In the genomic region with DNA sequence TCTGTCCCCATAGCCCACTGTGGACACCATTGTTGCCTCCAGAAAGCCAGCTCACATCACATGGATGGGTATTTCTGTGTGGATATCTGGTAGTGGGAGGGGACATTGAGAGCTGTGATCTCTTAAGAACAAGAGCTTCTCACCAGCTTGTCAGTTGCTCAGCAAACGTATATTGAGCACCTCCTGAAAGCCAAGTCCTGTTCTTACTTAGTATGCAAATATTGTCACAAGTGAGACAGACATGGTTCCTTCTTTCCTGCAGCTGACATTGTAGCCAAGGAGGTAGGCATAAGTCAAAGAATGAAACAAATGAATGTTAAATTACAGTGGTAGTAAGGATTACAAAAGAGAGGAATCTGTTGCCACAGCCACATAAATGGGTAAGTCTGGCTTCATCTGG, we compare ENCODE assay signal across 16 cellular contexts. TPM values are rescaled to one million over a fixed set of nuclear protein-coding genes. Genes with fewer than 3 reads are reported as not detected.
DNase-seq lines count a peak whose midpoint lies in the region; ATAC-seq, FAIRE-seq and TF ChIP-seq lines count a peak whose summit lies in the region.
"Had no signal": no experiment of that assay in that cellular context is flagged by ENCODE, and none has a peak within 500 bp of the region (broad histone marks: within the 10 kb centered on the region; RNA-seq: fewer than 3 reads in every experiment).

No MANE protein-coding gene starts in this region.

- no peak overlapping the region for H3K27ac ChIP-seq in OCI-LY7 (ENCODE audit: low read depth, low read length, poor library complexity, severe bottlenecking)
- no peak overlapping the region for H3K27ac ChIP-seq in suprapubic skin
- H3K27ac ChIP-seq: Peyer's patch had no signal

- no TSS peak for BruUV-seq in OCI-LY7 (replicated peaks; lab: Mats Ljungman, UMichigan)

- intact Hi-C loops in OCI-LY7 (cut with micrococcal nuclease; ENCODE audit: unreplicated experiment): no loop called here

- H3K4me3 ChIP-seq in OCI-LY7 (ENCODE audit: low read depth, low read length, poor library complexity, severe bottlenecking) (no peak overlapping the region), suprapubic skin (no peak overlapping the region)
- H3K4me3 ChIP-seq: Peyer's patch had no signal

- H3K9me2 ChIP-seq in OCI-LY7 (ENCODE audit: insufficient read depth, low read length): no peaks in the 10 kb centered on the region

- WGBS in suprapubic skin: 89% methylated on average over 1 of the region's 1 CpG

- DNase-seq in GM12892 (ENCODE audit: insufficient read length) (no peak), OCI-LY7 (ENCODE audit: low spot score) (peak; percentile 24), RPMI8226 (no peak), suprapubic skin (ENCODE audit: low spot score in 2 of 2) (no peak), OCI-M2 (lab: John Stamatoyannopoulos, UW; ENCODE audit: unreplicated experiment) (no peak)
- DNase-seq in stimulated activated CD4-positive, alpha-beta T cell treated with anti-CD3 and anti-CD28 coated beads, Interleukin-12 subunit alpha, Interleukin-12 subunit beta, amount 100 ng/mL, for 4 hours: no peak
- DNase-seq: activated CD4-positive, CD25-positive, alpha-beta regulatory T cell; HCEC 1CT; NCI-H1417; NCI-H510A treated with DMSO at 0.1 percent for 48 hours; Peyer's patch had no signal

- ATAC-seq in GM19452 (IDR thresholded peaks at IDR 0.05; ENCODE audit: unreplicated experiment): peak; percentile 24
- ATAC-seq in HG02852 (IDR thresholded peaks at IDR 0.05; ENCODE audit: unreplicated experiment): peak; percentile 46
- ATAC-seq: activated naive CD4-positive, alpha-beta T cell treated with anti-CD3 and anti-CD28 coated beads, Interleukin-2, amount 50 U/mL, for 72 hours had no signal

- peak overlapping the region; percentile 34; the same call in 1 of the 2 replicates for H3K4me2 ChIP-seq in OCI-LY7 (ENCODE audit: low read length)

- H3K9me3 ChIP-seq in OCI-LY7 (ENCODE audit: low read length): no peaks in the 10 kb centered on the region
- no peaks in the 10 kb centered on the region for H3K9me3 ChIP-seq in suprapubic skin
- H3K9me3 ChIP-seq: Peyer's patch had no signal

- TF ChIP-seq EP300 in suprapubic skin (IDR thresholded peaks at IDR 0.05): no peak

- no peak for TF ChIP-seq CTCF in OCI-LY7 (conservative IDR thresholded peaks at IDR 0.05; ENCODE audit: low read length)
- TF ChIP-seq CTCF in suprapubic skin (IDR thresholded peaks at IDR 0.05): no peak

- TF ChIP-seq POLR2A in GM12892 (IDR thresholded peaks at IDR 0.05; ENCODE audit: low read depth, low read length) (no peak), suprapubic skin (IDR thresholded peaks at IDR 0.05) (no peak)

- H3K27me3 ChIP-seq in suprapubic skin: no peaks in the 10 kb centered on the region
- H3K27me3 ChIP-seq: Peyer's patch had no signal

- peaks cover 19% of the 10 kb centered on the region; the same call in 1 of the 2 replicates for H4K20me1 ChIP-seq in OCI-LY7 (ENCODE audit: insufficient read depth, low read length)

- peaks cover 73% of the 10 kb centered on the region for H3K36me3 ChIP-seq in OCI-LY7 (ENCODE audit: insufficient read depth, low read length)
- H3K36me3 ChIP-seq in suprapubic skin: peaks cover 55% of the 10 kb centered on the region

- no peak overlapping the region for H2AFZ ChIP-seq in OCI-LY7 (ENCODE audit: low read length)

- H3K79me2 ChIP-seq in OCI-LY7 (ENCODE audit: insufficient read depth, low read depth, low read length): peaks cover 38% of the 10 kb centered on the region

- CTCF ChIA-PET in OCI-LY7 (lab: Charles Lee; ENCODE audit: unreplicated experiment): no interaction called here

- H3K4me1 ChIP-seq in OCI-LY7 (ENCODE audit: insufficient read depth, low read length, poor library complexity, severe bottlenecking) (peaks cover 38% of the 10 kb centered on the region), suprapubic skin (peaks cover 21% of the 10 kb centered on the region)

- POLR2A ChIA-PET in OCI-LY7 (lab: Charles Lee): interaction anchor here (0.6 to 1.4 kb wide), 3 partner anchors 10 to 285 kb away, joined by 3 read pairs; no protein-coding TSS in a partner anchor

- FAIRE-seq in GM12892 (lab: Jason Lieb, UNC): peak; percentile 57
- FAIRE-seq: bronchial epithelial cell, GM19239 had no signal

RNA-seq across cellular contexts. Expression of a gene that starts 3.8 kb away (rescaled TPM):
- 24.4 TPM for polyA plus RNA-seq in GM12892 (2012; ENCODE audit: missing spikeins)
- 61.3 and 62.9 TPM in 2 replicates for total RNA-seq in OCI-LY7 (2014; rRNA removed; shearing (Covaris generic))
- total RNA-seq in OCI-LY7 (2022) (104 and 108 TPM in 2 replicates), suprapubic skin (10 to 100 TPM; 32.1 to 54.2 (median 33.1) TPM)

RNA-seq across cellular contexts. Expression of a gene that starts 51.4 kb away (rescaled TPM):
- 2,617 TPM for polyA plus RNA-seq in GM12892 (2012; ENCODE audit: missing spikeins)
- 2,446 and 3,686 TPM in 2 replicates for total RNA-seq in OCI-LY7 (2014; rRNA removed; shearing (Covaris generic))
- total RNA-seq in OCI-LY7 (2022): 1,759 and 1,769 TPM in 2 replicates
- 1,000 to 10,000 TPM in 1 of 4 donors, 100 to 1,000 TPM in 3; 433 to 1,002 (median 776) TPM for total RNA-seq in suprapubic skin

RNA-seq across cellular contexts. Expression of a gene that starts 58.6 kb away (rescaled TPM):
- not detected for polyA plus RNA-seq in GM12892 (2012; ENCODE audit: missing spikeins)
- total RNA-seq in OCI-LY7 (2014; rRNA removed; shearing (Covaris generic)): not detected in 2 replicates
- total RNA-seq in OCI-LY7 (2022) (not detected in 2 replicates), suprapubic skin (1 to 10 TPM; 2.7 to 5.4 (median 3.9) TPM)
- total RNA-seq: activated naive CD4-positive, alpha-beta T cell treated with anti-CD3 and anti-CD28 coated beads, Interleukin-2, amount 50 U/mL, for 72 hours; Peyer's patch had no signal
